ENCODE assay signal across 1 cellular context in genomic region chr2:54483426-54483825, GRCh38.
TF ChIP-seq lines count a peak whose summit lies in the region.

No MANE protein-coding gene starts in this region.

TF ChIP-seq in IMR-90, 13 proteins besides CTCF, POLR2A, EP300 and RAD21:
- no peak for TF ChIP-seq FOS (IDR thresholded peaks at IDR 0.05; ENCODE audit: low read depth, low read length)
- TF ChIP-seq BHLHE40 (IDR thresholded peaks at IDR 0.05; ENCODE audit: low read depth, low read length), result peak; percentile 21; the same call in 1 of the 2 replicates
